ENCODE assay signal across 1 cellular context in the genomic region with DNA sequence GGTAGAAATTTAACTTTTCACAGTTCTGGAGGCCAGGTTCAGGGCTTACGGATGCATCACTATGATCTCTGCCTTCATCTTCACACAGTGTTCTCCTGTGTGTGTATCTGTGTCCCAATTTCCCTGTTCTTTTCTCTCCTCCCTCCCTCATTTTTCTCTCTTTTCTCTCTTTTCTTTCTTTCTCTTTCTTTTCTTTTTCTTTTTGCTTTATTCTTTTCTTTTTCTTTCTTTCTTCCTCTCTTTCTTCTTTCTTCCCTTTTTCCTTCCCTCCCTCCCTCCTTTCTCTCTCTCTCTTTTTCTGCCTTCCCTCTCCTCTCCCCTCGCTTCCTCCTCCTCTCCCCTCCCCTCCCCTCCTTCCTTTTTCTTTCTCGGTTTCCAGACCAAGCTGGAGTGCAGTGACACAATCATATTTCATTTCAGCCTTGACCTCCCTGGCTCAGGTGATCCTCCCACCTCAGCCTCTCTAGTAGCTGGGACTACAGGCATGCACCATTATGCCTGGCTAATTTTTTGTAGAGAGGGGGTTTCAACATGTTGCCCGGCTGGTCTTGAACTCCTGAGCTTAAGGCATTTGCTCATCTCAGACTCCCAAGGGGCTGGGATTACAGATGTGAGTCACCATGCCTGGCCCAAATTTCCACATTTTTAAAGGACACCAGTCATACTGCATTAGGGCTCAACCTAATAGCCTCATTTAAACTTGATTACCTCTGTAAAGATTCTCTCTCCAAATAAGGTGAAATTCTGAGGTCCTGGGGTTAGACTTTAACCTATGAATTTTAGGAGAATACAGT.
TF ChIP-seq lines count a peak whose summit lies in the region.

No MANE protein-coding gene starts in this region.

TF ChIP-seq in IMR-90, 13 proteins besides CTCF, POLR2A, EP300 and RAD21:
- TF ChIP-seq, protein P1, sequence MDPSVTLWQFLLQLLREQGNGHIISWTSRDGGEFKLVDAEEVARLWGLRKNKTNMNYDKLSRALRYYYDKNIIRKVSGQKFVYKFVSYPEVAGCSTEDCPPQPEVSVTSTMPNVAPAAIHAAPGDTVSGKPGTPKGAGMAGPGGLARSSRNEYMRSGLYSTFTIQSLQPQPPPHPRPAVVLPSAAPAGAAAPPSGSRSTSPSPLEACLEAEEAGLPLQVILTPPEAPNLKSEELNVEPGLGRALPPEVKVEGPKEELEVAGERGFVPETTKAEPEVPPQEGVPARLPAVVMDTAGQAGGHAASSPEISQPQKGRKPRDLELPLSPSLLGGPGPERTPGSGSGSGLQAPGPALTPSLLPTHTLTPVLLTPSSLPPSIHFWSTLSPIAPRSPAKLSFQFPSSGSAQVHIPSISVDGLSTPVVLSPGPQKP (IDR thresholded peaks at IDR 0.05; ENCODE audit: borderline replicate concordance, low read depth, low read length), result no peak
- TF ChIP-seq MXI1 (IDR thresholded peaks at IDR 0.05; ENCODE audit: borderline replicate concordance, low read depth, low read length), result no peak
- TF ChIP-seq MAFK (IDR thresholded peaks at IDR 0.05; ENCODE audit: low read depth, low read length), result no peak
